8 cellular contexts compared by ENCODE assay signal in the genomic region with DNA sequence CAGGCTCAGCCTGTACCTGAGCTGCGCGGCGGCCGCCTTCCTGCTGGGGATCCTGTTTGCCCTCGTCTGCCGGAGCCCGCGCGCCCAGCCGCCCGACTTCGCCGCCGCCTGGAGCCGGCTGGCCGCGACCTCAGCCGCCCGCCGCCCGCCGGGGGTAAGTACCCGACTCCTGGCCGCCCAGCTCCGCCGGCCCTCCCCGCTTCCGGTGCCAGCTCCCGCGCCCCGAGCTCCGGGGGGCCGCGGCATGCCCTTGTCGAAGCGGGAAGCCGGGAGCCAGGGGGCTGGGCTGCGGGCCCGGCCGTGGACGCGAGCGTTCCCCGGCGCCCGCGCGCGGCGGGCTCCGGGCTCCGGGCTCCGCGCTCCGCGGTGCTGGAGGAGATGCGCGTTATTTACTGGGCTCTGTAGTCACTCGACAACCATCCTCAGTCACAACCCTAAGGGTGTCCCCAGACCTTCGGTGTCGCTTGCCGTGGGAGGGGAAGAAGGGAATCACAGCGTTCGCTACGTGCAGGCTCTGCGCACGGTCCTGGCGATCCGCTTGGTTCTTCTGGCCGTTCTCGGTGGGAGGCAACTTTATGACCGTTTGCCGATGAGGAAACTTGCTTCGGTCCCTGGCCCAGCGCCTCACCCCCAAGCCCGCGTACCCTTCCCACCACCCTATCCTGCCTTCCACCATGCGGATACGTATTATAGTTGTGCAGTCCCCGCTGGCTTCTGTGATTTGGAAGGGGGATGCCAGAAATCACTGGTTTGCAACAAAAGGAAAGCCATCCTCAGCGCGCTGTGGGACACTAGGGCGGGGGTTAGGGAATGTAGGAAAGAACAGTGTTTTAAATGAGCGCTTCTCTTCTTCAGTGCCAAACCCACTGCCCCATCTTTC. TPM values are rescaled to one million over a fixed set of nuclear protein-coding genes. Genes with fewer than 3 reads are reported as not detected.
DNase-seq lines count a peak whose midpoint lies in the region; ATAC-seq and TF ChIP-seq lines count a peak whose summit lies in the region.

No MANE protein-coding gene starts in this region.

- H3K36me3 ChIP-seq in ES-I3 (ENCODE audit: insufficient read depth, low read length) (no peaks in the 10 kb centered on the region), endodermal cell (ENCODE audit: control insufficient read depth, insufficient read depth, low read length) (no peaks in the 10 kb centered on the region), mesodermal cell (ENCODE audit: control insufficient read depth, insufficient read depth, low read length) (peaks cover 3% of the 10 kb centered on the region)

- ATAC-seq in GM21723 (IDR thresholded peaks at IDR 0.05; ENCODE audit: unreplicated experiment), result peak; percentile 11
- ATAC-seq in stimulated activated effector memory CD8-positive, alpha-beta T cell treated with anti-CD3 and anti-CD28 coated beads, Interleukin-12 subunit alpha, Interleukin-12 subunit beta, amount 100 ng/mL, for 72 hours, result peak; percentile 60
- no peak for ATAC-seq in GM18861 (IDR thresholded peaks at IDR 0.05; ENCODE audit: unreplicated experiment)

- peak overlapping the region; percentile 95 for H3K27ac Mint-ChIP-seq in endodermal cell
- H3K27ac Mint-ChIP-seq in stimulated activated effector memory CD8-positive, alpha-beta T cell treated with anti-CD3 and anti-CD28 coated beads, Interleukin-12 subunit alpha, Interleukin-12 subunit beta, amount 100 ng/mL, for 72 hours, result no peak overlapping the region

- H3K4me1 Mint-ChIP-seq in endodermal cell, result peaks cover 33% of the 10 kb centered on the region
- H3K4me1 Mint-ChIP-seq in stimulated activated effector memory CD8-positive, alpha-beta T cell treated with anti-CD3 and anti-CD28 coated beads, Interleukin-12 subunit alpha, Interleukin-12 subunit beta, amount 100 ng/mL, for 72 hours, result peaks cover 41% of the 10 kb centered on the region

- no peaks in the 10 kb centered on the region for H3K9me3 Mint-ChIP-seq in endodermal cell
- no peaks in the 10 kb centered on the region for H3K9me3 Mint-ChIP-seq in stimulated activated effector memory CD8-positive, alpha-beta T cell treated with anti-CD3 and anti-CD28 coated beads, Interleukin-12 subunit alpha, Interleukin-12 subunit beta, amount 100 ng/mL, for 72 hours

- H3K9me3 ChIP-seq in ES-I3 (ENCODE audit: control insufficient read depth, insufficient read depth, low read length) (no peaks in the 10 kb centered on the region), endodermal cell (ENCODE audit: control insufficient read depth, low read length) (no peaks in the 10 kb centered on the region), mesodermal cell (ENCODE audit: control insufficient read depth, low read length) (no peaks in the 10 kb centered on the region)

- peaks cover 13% of the 10 kb centered on the region; the same call in 1 of the 2 replicates for H3K4me1 ChIP-seq in ES-I3 (ENCODE audit: insufficient read depth, low read length)
- H3K4me1 ChIP-seq in endodermal cell (ENCODE audit: control insufficient read depth, insufficient read depth, low read length), result peaks cover 4% of the 10 kb centered on the region
- H3K4me1 ChIP-seq in mesodermal cell (ENCODE audit: control insufficient read depth, insufficient read depth, low read length, poor library complexity, severe bottlenecking), result peaks cover 10% of the 10 kb centered on the region

- TF ChIP-seq CTCF in endodermal cell (conservative IDR thresholded peaks at IDR 0.05), result no peak

- peak overlapping the region; percentile 90 for H3K4me3 Mint-ChIP-seq in endodermal cell
- peak overlapping the region; percentile 76 for H3K4me3 Mint-ChIP-seq in stimulated activated effector memory CD8-positive, alpha-beta T cell treated with anti-CD3 and anti-CD28 coated beads, Interleukin-12 subunit alpha, Interleukin-12 subunit beta, amount 100 ng/mL, for 72 hours

- H3K9ac ChIP-seq in ES-I3 (ENCODE audit: low read depth, low read length), result peak overlapping the region; percentile 87
- peak overlapping the region; percentile 55 for H3K9ac ChIP-seq in endodermal cell (ENCODE audit: extremely low read depth, low read length, poor library complexity, severe bottlenecking)

- H3K27ac ChIP-seq in endodermal cell (ENCODE audit: low read depth, low read length), result no peak overlapping the region
- H3K27ac ChIP-seq in mesodermal cell (ENCODE audit: low read depth, low read length, severe bottlenecking), result peak overlapping the region; percentile 43

- peaks cover 21% of the 10 kb centered on the region for H3K27me3 Mint-ChIP-seq in endodermal cell (ENCODE audit: insufficient read depth)

- H3K4me3 ChIP-seq in endodermal cell (ENCODE audit: low read length) (peak overlapping the region; percentile 86), mesodermal cell (ENCODE audit: extremely low read depth, insufficient read depth, low read length, poor library complexity, severe bottlenecking) (peak overlapping the region; percentile 73)

- DNase-seq in M059J (ENCODE audit: low read depth), result peak; percentile 55
- DNase-seq in activated CD8-positive, alpha-beta memory T cell treated with anti-CD3 and anti-CD28 coated beads, Interleukin-2, amount 50 U/mL, for 4 hours, result peak; percentile 46
- DNase-seq in endodermal cell, result peak; percentile 80
- DNase-seq in stimulated activated effector memory CD8-positive, alpha-beta T cell treated with anti-CD3 and anti-CD28 coated beads, Interleukin-12 subunit alpha, Interleukin-12 subunit beta, amount 100 ng/mL, for 72 hours (ENCODE audit: low spot score in 2 of 2), result peak; percentile 26 to 77

- 0% methylated on average over 7 to 83 of the region's 84 CpGs for WGBS in endodermal cell (ENCODE audit: insufficient coverage in 1 of 2, insufficient read length in 1 of 2), 2 experiments
- 0% methylated on average over 29 to 50 of the region's 84 CpGs for WGBS in mesodermal cell (ENCODE audit: insufficient coverage in 2 of 2), 2 experiments

- no peaks in the 10 kb centered on the region for H3K36me3 Mint-ChIP-seq in endodermal cell (ENCODE audit: low read depth)
- H3K36me3 Mint-ChIP-seq in stimulated activated effector memory CD8-positive, alpha-beta T cell treated with anti-CD3 and anti-CD28 coated beads, Interleukin-12 subunit alpha, Interleukin-12 subunit beta, amount 100 ng/mL, for 72 hours, result no peaks in the 10 kb centered on the region

- H3K27me3 ChIP-seq in endodermal cell (ENCODE audit: control insufficient read depth, insufficient read depth, low read length, poor library complexity, severe bottlenecking), result no peaks in the 10 kb centered on the region

RNA-seq across cellular contexts. Expression of gene SNX25, which starts 0.9 kb away (rescaled TPM):
- 14.5 and 19.8 TPM in 2 replicates for total RNA-seq in M059J (2014; rRNA removed; shearing (Covaris generic))
- 10 to 100 TPM; 21.4 to 26.0 TPM for total RNA-seq in endodermal cell
- 8.6 TPM for polyA plus RNA-seq in endodermal cell (2013, experiment 1 of 2)
- 11.0 TPM for polyA plus RNA-seq in endodermal cell (2013, experiment 2 of 2)
- 14.3 TPM for polyA plus RNA-seq in mesodermal cell (2013, experiment 1 of 2)
- 16.3 TPM for polyA plus RNA-seq in mesodermal cell (2013, experiment 2 of 2)

RNA-seq across cellular contexts. Expression of gene CFAP97, which starts 6.5 kb away (rescaled TPM):
- 15.3 and 20.4 TPM in 2 replicates for total RNA-seq in M059J (2014; rRNA removed; shearing (Covaris generic))
- total RNA-seq in endodermal cell, result 10 to 100 TPM; 33.8 to 41.6 TPM
- 25.9 TPM for polyA plus RNA-seq in endodermal cell (2013, experiment 1 of 2)
- polyA plus RNA-seq in endodermal cell (2013, experiment 2 of 2), result 26.2 TPM
- polyA plus RNA-seq in mesodermal cell (2013, experiment 1 of 2), result 20.4 TPM
- polyA plus RNA-seq in mesodermal cell (2013, experiment 2 of 2), result 21.3 TPM
